Comparison of ENCODE assay signal across 8 cellular contexts in the genomic region with DNA sequence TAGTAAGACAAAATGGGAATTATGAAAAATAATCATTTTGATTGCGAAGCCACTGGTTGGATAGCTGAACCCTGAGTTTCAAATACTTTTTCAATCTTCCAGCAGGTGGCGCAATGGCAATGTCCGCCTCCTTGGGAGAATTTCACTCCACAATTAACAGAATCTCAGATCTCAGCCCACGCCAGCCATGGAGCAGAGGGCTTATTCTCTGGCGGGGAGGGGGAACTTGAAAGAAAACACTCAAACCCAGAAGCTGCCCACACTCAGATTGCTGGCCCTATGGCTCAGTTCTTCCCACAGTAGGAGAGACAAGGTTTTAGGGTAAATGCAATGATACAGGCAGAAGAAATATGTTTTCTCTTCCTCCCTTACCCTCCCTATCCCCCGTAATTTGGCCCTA. TPM values are rescaled to one million over a fixed set of nuclear protein-coding genes. Genes with fewer than 3 reads are reported as not detected.
DNase-seq lines count a peak whose midpoint lies in the region; ATAC-seq and TF ChIP-seq lines count a peak whose summit lies in the region.

No MANE protein-coding gene starts in this region.

- DNase-seq in D341Med (ENCODE audit: low spot score) (peak; percentile 78), H9 (peak; percentile 35), NCI-H748 treated with DMSO at 0.1 percent for 48 hours (lab: John Stamatoyannopoulos, UW) (peak; percentile 22), epidermal melanocyte (ENCODE audit: insufficient read length, low spot score) (peak; percentile 55), GF-D8 (lab: John Stamatoyannopoulos, UW) (no peak)
- peak; percentile 45 for DNase-seq in activated CD8-positive, alpha-beta memory T cell treated with anti-CD3 and anti-CD28 coated beads, Interleukin-2, amount 50 U/mL, for 4 hours
- peak; percentile 5 to 51 (median 42) for DNase-seq in naive thymus-derived CD4-positive, alpha-beta T cell
- DNase-seq in stimulated activated naive CD4-positive, alpha-beta T cell (lab: John Stamatoyannopoulos, UW) = peak in 5 of 6 experiments; percentile 5 to 58 (median 13)

- no peaks in the 10 kb centered on the region for H3K4me1 ChIP-seq in H9 (ENCODE audit: insufficient read depth, low read length)
- H3K4me1 ChIP-seq in naive thymus-derived CD4-positive, alpha-beta T cell (ENCODE audit: control insufficient read depth in 2 of 2, insufficient read depth in 2 of 2, low read length in 2 of 2) = no peaks in the 10 kb centered on the region

- H2AK5ac ChIP-seq in H9 (ENCODE audit: insufficient read length, low read length) = no peak overlapping the region

- no peak overlapping the region for H2BK15ac ChIP-seq in H9 (ENCODE audit: low read depth, low read length)

- H3K27ac Mint-ChIP-seq in H9 = no peak overlapping the region
- no peak overlapping the region for H3K27ac Mint-ChIP-seq in naive thymus-derived CD4-positive, alpha-beta T cell

- H3K36me3 ChIP-seq in naive thymus-derived CD4-positive, alpha-beta T cell (ENCODE audit: control insufficient read depth in 2 of 3, insufficient read depth in 3 of 3, low read length in 3 of 3) = no peaks in the 10 kb centered on the region

- no peak overlapping the region for H4K91ac ChIP-seq in H9 (ENCODE audit: insufficient read length, low read depth, low read length)

- H4K20me1 ChIP-seq in H9 (ENCODE audit: control insufficient read depth, insufficient read depth, insufficient read length) = no peaks in the 10 kb centered on the region

- no peak overlapping the region for H3K27ac ChIP-seq in H9 (ENCODE audit: insufficient read length, low read depth, low read length)
- no peak overlapping the region for H3K27ac ChIP-seq in naive thymus-derived CD4-positive, alpha-beta T cell (ENCODE audit: low read depth, low read length)

- no peak overlapping the region for H2BK12ac ChIP-seq in H9 (ENCODE audit: insufficient read length, low read depth, low read length)

- H2AFZ ChIP-seq in H9 (ENCODE audit: low read length) = no peak overlapping the region

- H3K56ac ChIP-seq in H9 (ENCODE audit: insufficient read length, low read depth, low read length) = no peak overlapping the region

- H4K5ac ChIP-seq in H9 (ENCODE audit: insufficient read length, low read depth, low read length) = no peak overlapping the region

- H3K14ac ChIP-seq in H9 (ENCODE audit: insufficient read depth, low read length) = no peak overlapping the region

- no peak overlapping the region for H3K9ac ChIP-seq in H9 (ENCODE audit: extremely low read depth, insufficient read length, low read length)

- H3K36me3 Mint-ChIP-seq in H9 (ENCODE audit: insufficient read depth in 1 of 3, low read depth in 3 of 3) = no peaks in the 10 kb centered on the region; a peak in 1 of 7 replicates
- H3K36me3 Mint-ChIP-seq in naive thymus-derived CD4-positive, alpha-beta T cell = no peaks in the 10 kb centered on the region

- no peak overlapping the region for H2BK5ac ChIP-seq in H9 (ENCODE audit: insufficient read length, low read length)

- no peaks in the 10 kb centered on the region for H3K9me3 Mint-ChIP-seq in H9
- H3K9me3 Mint-ChIP-seq in naive thymus-derived CD4-positive, alpha-beta T cell = no peaks in the 10 kb centered on the region

- no peak overlapping the region for H3K23ac ChIP-seq in H9 (ENCODE audit: insufficient read length, low read depth, low read length)

- WGBS in H9 (ENCODE audit: extremely low coverage, insufficient read length, low lambda C conversion rate) = no CpG with 5 or more reads among the region's 6 CpGs

- no peaks in the 10 kb centered on the region for H3K23me2 ChIP-seq in H9 (ENCODE audit: insufficient read length, low read depth, low read length, poor library complexity, severe bottlenecking)

- intact Hi-C loops in naive thymus-derived CD4-positive, alpha-beta T cell (cut with micrococcal nuclease) = loop anchor here (1.0 to 5.0 kb wide), 4 partner anchors 124 to 810 kb away; no protein-coding TSS in a partner anchor

- peaks cover 9% of the 10 kb centered on the region for H3K27me3 Mint-ChIP-seq in H9 (ENCODE audit: low read depth)
- peaks cover 28 to 70% (median 47%) of the 10 kb centered on the region in 5 donors for H3K27me3 Mint-ChIP-seq in naive thymus-derived CD4-positive, alpha-beta T cell

- POLR2A ChIA-PET in naive thymus-derived CD4-positive, alpha-beta T cell (lab: Charles Lee) = no interaction called here

- H3K9me3 ChIP-seq in H9 (ENCODE audit: control insufficient read depth, low read depth, low read length) = no peaks in the 10 kb centered on the region
- H3K9me3 ChIP-seq in naive thymus-derived CD4-positive, alpha-beta T cell (ENCODE audit: control insufficient read depth in 2 of 3, low read length in 3 of 3) = no peaks in the 10 kb centered on the region

- ATAC-seq in naive thymus-derived CD4-positive, alpha-beta T cell = peak; percentile 45

- no peak overlapping the region for H2BK120ac ChIP-seq in H9 (ENCODE audit: low read depth, low read length, poor library complexity, severe bottlenecking)

- no peak overlapping the region for H3T11ph ChIP-seq in H9 (ENCODE audit: low read length)

- H3K79me2 ChIP-seq in H9 (ENCODE audit: insufficient read depth, low read length) = no peaks in the 10 kb centered on the region

- no peak overlapping the region for H3K18ac ChIP-seq in H9 (ENCODE audit: insufficient read length, low read depth, low read length)

- no peak overlapping the region for H3K4me3 Mint-ChIP-seq in H9
- no peak overlapping the region for H3K4me3 Mint-ChIP-seq in naive thymus-derived CD4-positive, alpha-beta T cell

- CTCF ChIA-PET in naive thymus-derived CD4-positive, alpha-beta T cell (lab: Charles Lee) = interaction anchor here (0.9 to 3.8 kb wide), 3 partner anchors 14 to 124 kb away, joined by 3 to 40 read pairs (median 4); no protein-coding TSS in a partner anchor

- H3K4ac ChIP-seq in H9 (ENCODE audit: low read depth, low read length) = no peak overlapping the region

- no peaks in the 10 kb centered on the region for H3K79me1 ChIP-seq in H9 (ENCODE audit: insufficient read depth, low read depth, low read length, poor library complexity, severe bottlenecking)

- H2BK20ac ChIP-seq in H9 (ENCODE audit: low read depth, low read length, poor library complexity, severe bottlenecking) = no peak overlapping the region

- peak; percentile 86 for TF ChIP-seq CTCF in H9 (conservative IDR thresholded peaks at IDR 0.05)

- H3K4me2 ChIP-seq in H9 (ENCODE audit: insufficient read depth, insufficient read length, low read length) = no peak overlapping the region

- H3K27me3 ChIP-seq in H9 (ENCODE audit: insufficient read depth, low read length) = no peaks in the 10 kb centered on the region
- no peaks in the 10 kb centered on the region for H3K27me3 ChIP-seq in naive thymus-derived CD4-positive, alpha-beta T cell (ENCODE audit: control insufficient read depth in 2 of 2, insufficient read depth in 2 of 2, low read length in 2 of 2)

- H4K8ac ChIP-seq in H9 (replicated peaks; ENCODE audit: insufficient read length, low read depth, low read length) = no peak overlapping the region

- H3K4me3 ChIP-seq in naive thymus-derived CD4-positive, alpha-beta T cell (ENCODE audit: low read length) = no peak overlapping the region

- H3K4me1 Mint-ChIP-seq in H9 = peaks cover 8 to 10% of the 10 kb centered on the region in 2 experiments; a peak in 2 of 4 replicates
- peaks cover 0 to 2% (median 0%) of the 10 kb centered on the region in 7 donors for H3K4me1 Mint-ChIP-seq in naive thymus-derived CD4-positive, alpha-beta T cell

RNA-seq across cellular contexts. Expression of a gene that starts 38.7 kb away (rescaled TPM):
- total RNA-seq in H9 (2021) = 109 and 114 TPM in 2 replicates
- 10 to 100 TPM in 2 of 5 experiments, 1 to 10 TPM in 3; 5.5 to 26.8 (median 9.6) TPM for total RNA-seq in naive thymus-derived CD4-positive, alpha-beta T cell
- polyA plus RNA-seq in naive thymus-derived CD4-positive, alpha-beta T cell = 1 to 10 TPM; 5.6 to 7.0 TPM
